22 cellular contexts compared by ENCODE assay signal in the genomic region with DNA sequence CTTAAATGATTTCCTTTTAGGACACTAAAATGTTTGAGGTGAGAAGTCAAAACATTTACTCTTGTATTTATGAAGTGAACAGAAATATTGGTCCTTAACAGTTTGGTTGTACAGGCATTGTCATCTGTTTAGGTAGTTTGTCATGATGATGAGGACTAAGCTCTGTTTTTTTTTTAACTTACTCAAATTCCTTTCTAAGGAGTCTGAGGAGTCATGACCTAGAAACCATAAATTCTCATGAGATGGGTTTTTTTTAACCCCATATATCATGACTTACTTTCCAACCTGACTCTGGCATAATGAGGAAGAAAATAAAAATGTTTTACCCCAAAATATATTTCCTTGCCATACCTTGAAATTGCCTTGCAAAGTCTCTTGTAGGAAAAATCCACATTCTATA.
"Had no signal": no experiment of that assay in that cellular context is flagged by ENCODE, and none has a peak within 500 bp of the region (broad histone marks: within the 10 kb centered on the region; RNA-seq: fewer than 3 reads in every experiment).

No MANE protein-coding gene starts in this region.

- FAIRE-seq: kidney had no signal

- H3K79me2 ChIP-seq: parathyroid adenoma had no signal

- H3K4me3 ChIP-seq: colonic mucosa, esophagus squamous epithelium, gastroesophageal sphincter, psoas muscle, right lobe of liver, spleen, tibial artery, upper lobe of right lung, vagina had no signal

- H3K36me3 ChIP-seq: colonic mucosa, esophagus squamous epithelium, gastroesophageal sphincter, right lobe of liver, spleen, tibial artery, upper lobe of right lung, vagina had no signal

- H3K9me3 ChIP-seq: colonic mucosa, esophagus squamous epithelium, gastroesophageal sphincter, psoas muscle, right lobe of liver, tibial artery, upper lobe of right lung, vagina had no signal

- H3K27me3 Mint-ChIP-seq: natural killer cell treated with Interleukin-12 subunit alpha and Interleukin-12 subunit beta and Interleukin-15 and Interleukin-18, amount 100 ng/mL, for 72 hours; stimulated activated memory B cell treated with anti-CD40 and anti-IgM and Interleukin-4, amounts not matched to agents 10 μg/mL and 1 μg/mL and 100 μg/mL, for 72 hours; stimulated activated naive CD8-positive, alpha-beta T cell treated with anti-CD3 and anti-CD28 coated beads, Interleukin-15, Interleukin-2, amounts not matched to agents 100 ng/mL and 50 ng/mL, for 24 hours had no signal

- H3K4me1 ChIP-seq: colonic mucosa, esophagus squamous epithelium, gastroesophageal sphincter, parathyroid adenoma, psoas muscle, spleen, tibial artery, upper lobe of right lung, vagina had no signal

- H3K27ac ChIP-seq: colonic mucosa, esophagus squamous epithelium, gastroesophageal sphincter, parathyroid adenoma, psoas muscle, spleen, tibial artery, upper lobe of right lung, vagina had no signal

- H3K4me3 Mint-ChIP-seq: natural killer cell treated with Interleukin-12 subunit alpha and Interleukin-12 subunit beta and Interleukin-15 and Interleukin-18, amount 100 ng/mL, for 72 hours; stimulated activated memory B cell treated with anti-CD40 and anti-IgM and Interleukin-4, amounts not matched to agents 10 μg/mL and 1 μg/mL and 100 μg/mL, for 72 hours; stimulated activated naive CD8-positive, alpha-beta T cell treated with anti-CD3 and anti-CD28 coated beads, Interleukin-15, Interleukin-2, amounts not matched to agents 100 ng/mL and 50 ng/mL, for 24 hours had no signal

- H3K9me3 Mint-ChIP-seq: natural killer cell treated with Interleukin-12 subunit alpha and Interleukin-12 subunit beta and Interleukin-15 and Interleukin-18, amount 100 ng/mL, for 72 hours had no signal

- DNase-seq: colonic mucosa; dermis blood vessel endothelial cell; esophagus squamous epithelium; foreskin fibroblast; glutamatergic neuron; kidney; left cardiac atrium; occipital lobe; psoas muscle; spleen; stimulated activated CD4-positive, alpha-beta T cell treated with anti-CD3 and anti-CD28 coated beads, Interleukin-15, amount 100 ng/mL, for 24 hours; stimulated activated CD4-positive, alpha-beta T cell treated with anti-CD3 and anti-CD28 coated beads, Interleukin-1b, Interleukin-23, amount 100 ng/mL, for 48 hours; stimulated activated CD4-positive, alpha-beta T cell treated with anti-CD3 and anti-CD28 coated beads, Interleukin-4, amount 100 ng/mL, for 24 hours; tibial artery; upper lobe of right lung had no signal

- H3K27me3 ChIP-seq: colonic mucosa, esophagus squamous epithelium, gastroesophageal sphincter, right lobe of liver, spleen, tibial artery, upper lobe of right lung, vagina had no signal

- H3K36me3 Mint-ChIP-seq: natural killer cell treated with Interleukin-12 subunit alpha and Interleukin-12 subunit beta and Interleukin-15 and Interleukin-18, amount 100 ng/mL, for 72 hours; stimulated activated memory B cell treated with anti-CD40 and anti-IgM and Interleukin-4, amounts not matched to agents 10 μg/mL and 1 μg/mL and 100 μg/mL, for 72 hours had no signal

- H3K27ac Mint-ChIP-seq: natural killer cell treated with Interleukin-12 subunit alpha and Interleukin-12 subunit beta and Interleukin-15 and Interleukin-18, amount 100 ng/mL, for 72 hours; stimulated activated memory B cell treated with anti-CD40 and anti-IgM and Interleukin-4, amounts not matched to agents 10 μg/mL and 1 μg/mL and 100 μg/mL, for 72 hours; stimulated activated naive CD8-positive, alpha-beta T cell treated with anti-CD3 and anti-CD28 coated beads, Interleukin-15, Interleukin-2, amounts not matched to agents 100 ng/mL and 50 ng/mL, for 24 hours had no signal

- H3K4me1 Mint-ChIP-seq: stimulated activated memory B cell treated with anti-CD40 and anti-IgM and Interleukin-4, amounts not matched to agents 10 μg/mL and 1 μg/mL and 100 μg/mL, for 72 hours had no signal

- H2AFZ ChIP-seq: parathyroid adenoma had no signal

- H3K9ac ChIP-seq: parathyroid adenoma had no signal
